In genomic region chr3:17120115-17120514, GRCh38 we compare ENCODE assay signal across 18 cellular contexts.
DNase-seq lines count a peak whose midpoint lies in the region; ATAC-seq, FAIRE-seq and TF ChIP-seq lines count a peak whose summit lies in the region.
"Had no signal": no experiment of that assay in that cellular context is flagged by ENCODE, and none has a peak within 500 bp of the region (broad histone marks: within the 10 kb centered on the region; RNA-seq: fewer than 3 reads in every experiment).

No MANE protein-coding gene starts in this region.

- no peak for DNase-seq in HepG2 (ENCODE audit: low spot score)
- no peak for DNase-seq in right lobe of liver
- DNase-seq in K562 (ENCODE audit: extremely low read depth in 1 of 4, low spot score in 3 of 4) = no peak
- DNase-seq in stimulated activated effector memory CD8-positive, alpha-beta T cell treated with anti-CD3 and anti-CD28 coated beads, Interleukin-12 subunit alpha, Interleukin-12 subunit beta, amount 100 ng/mL, for 72 hours (ENCODE audit: low spot score in 2 of 2) = peak in 1 of 2 donors; percentile 10
- DNase-seq in stimulated activated naive B cell treated with anti-CD40 and anti-IgM and Interleukin-4, amounts not matched to agents 10 μg/mL and 1 μg/mL and 100 μg/mL, for 72 hours = no peak
- no peak for DNase-seq in testis
- DNase-seq: C1 segment of cervical spinal cord; Calu3; CD4-positive, alpha-beta memory T cell; COR-L47; DMS79 treated with DMSO at 0.1 percent for 48 hours; GF-D8; GM23248; H7; HCEC 1CT had no signal

- CTCF ChIA-PET in HepG2 (lab: Yijun Ruan, JAX; ENCODE audit: low intra/inter-chr PET ratio, low total read pairs) = no interaction called here
- CTCF ChIA-PET in K562 (lab: Yijun Ruan, JAX; ENCODE audit: low intra/inter-chr PET ratio) = no interaction called here

- no peaks in the 10 kb centered on the region for H4K20me1 ChIP-seq in HepG2 (ENCODE audit: insufficient read depth, low read length)
- H4K20me1 ChIP-seq in K562 (replicated peaks; ENCODE audit: control insufficient read depth, insufficient read depth, low read length) = no peaks in the 10 kb centered on the region; the same call in 1 of the 2 replicates

- H2AFZ ChIP-seq in HepG2 (ENCODE audit: low read length) = no peak overlapping the region
- no peak overlapping the region for H2AFZ ChIP-seq in K562 (ENCODE audit: low read depth, low read length)
- H2AFZ ChIP-seq: GM23248 had no signal

- 0% methylated on average over 3 of the region's 4 CpGs for WGBS in HepG2 (ENCODE audit: low lambda C conversion rate)
- 81% methylated on average over 2 of the region's 4 CpGs for WGBS in right lobe of liver (ENCODE audit: insufficient coverage, low coverage, low lambda C conversion rate, missing lambda C conversion rate)
- WGBS in K562 (ENCODE audit: insufficient coverage, low coverage, missing lambda C conversion rate) = 0% methylated on average over 4 of the region's 4 CpGs
- 93 to 97% methylated on average over 4 of the region's 4 CpGs for WGBS in testis, 2 donors

- H3K9me3 ChIP-seq in HepG2 (ENCODE audit: low read length) (no peaks in the 10 kb centered on the region; the same call in 1 of the 2 replicates), right lobe of liver (no peaks in the 10 kb centered on the region), K562 (replicated peaks; ENCODE audit: control insufficient read depth, insufficient read depth, low read depth, low read length) (no peaks in the 10 kb centered on the region), testis (no peaks in the 10 kb centered on the region)

- H3K4me3 Mint-ChIP-seq in stimulated activated effector memory CD8-positive, alpha-beta T cell treated with anti-CD3 and anti-CD28 coated beads, Interleukin-12 subunit alpha, Interleukin-12 subunit beta, amount 100 ng/mL, for 72 hours = no peak overlapping the region
- no peak overlapping the region for H3K4me3 Mint-ChIP-seq in stimulated activated naive B cell treated with anti-CD40 and anti-IgM and Interleukin-4, amounts not matched to agents 10 μg/mL and 1 μg/mL and 100 μg/mL, for 72 hours
- H3K4me3 Mint-ChIP-seq: CD4-positive, alpha-beta memory T cell had no signal

- H3K9me3 Mint-ChIP-seq in stimulated activated effector memory CD8-positive, alpha-beta T cell treated with anti-CD3 and anti-CD28 coated beads, Interleukin-12 subunit alpha, Interleukin-12 subunit beta, amount 100 ng/mL, for 72 hours = peaks cover 4% of the 10 kb centered on the region
- peaks cover 0 to 3% of the 10 kb centered on the region in 2 donors for H3K9me3 Mint-ChIP-seq in stimulated activated naive B cell treated with anti-CD40 and anti-IgM and Interleukin-4, amounts not matched to agents 10 μg/mL and 1 μg/mL and 100 μg/mL, for 72 hours

- FAIRE-seq in HepG2 (lab: Jason Lieb, UNC) (no peak), K562 (lab: Jason Lieb, UNC) (no peak)
- FAIRE-seq: GM12892, GM19239, H1 had no signal

- H3K27ac ChIP-seq in HepG2 (ENCODE audit: extremely low read length, insufficient read depth, low read length) (no peak overlapping the region), right lobe of liver (no peak overlapping the region), K562 (ENCODE audit: extremely low read depth, low read depth, low read length) (no peak overlapping the region), testis (no peak overlapping the region)
- H3K27ac ChIP-seq: GM23248 had no signal

- H3K4me1 ChIP-seq in HepG2 (ENCODE audit: insufficient read depth, low read length) (no peaks in the 10 kb centered on the region), right lobe of liver (no peaks in the 10 kb centered on the region), K562 (replicated peaks in 1 of 2; ENCODE audit: control insufficient read depth in 2 of 2, insufficient read depth in 2 of 2, low read length in 2 of 2) (no peaks in the 10 kb centered on the region), testis (no peaks in the 10 kb centered on the region)

- TF ChIP-seq EP300 in HepG2 (IDR thresholded peaks at IDR 0.05; ENCODE audit: low read depth in 2 of 2, low read length in 2 of 2) (no peak), HepG2 (CRISPR knock-in tag; IDR thresholded peaks at IDR 0.05; ENCODE audit: borderline replicate concordance) (no peak), K562 (IDR thresholded peaks at IDR 0.05; ENCODE audit: low read length) (no peak)

- intact Hi-C loops in HepG2 (cut with micrococcal nuclease; ENCODE audit: unreplicated experiment) (no loop called here), right lobe of liver (cut with DNase I) (no loop called here), K562 (cut with micrococcal nuclease) (no loop called here), testis (cut with DNase I; ENCODE audit: low total_unique reads) (no loop called here)

- H3K4me2 ChIP-seq in HepG2 (ENCODE audit: low read depth, low read length) (no peak overlapping the region), K562 (ENCODE audit: insufficient read depth, low read length) (no peak overlapping the region)

- H3K4me3 ChIP-seq in HepG2 (replicated peaks in 1 of 3; ENCODE audit: insufficient read depth in 1 of 3, low read depth in 2 of 3, low read length in 3 of 3) = no peak overlapping the region
- no peak overlapping the region for H3K4me3 ChIP-seq in right lobe of liver
- no peak overlapping the region for H3K4me3 ChIP-seq in K562
- no peak overlapping the region for H3K4me3 ChIP-seq in testis
- H3K4me3 ChIP-seq: GM23248 had no signal

- peak overlapping the region; percentile 2 for H3K27ac Mint-ChIP-seq in stimulated activated effector memory CD8-positive, alpha-beta T cell treated with anti-CD3 and anti-CD28 coated beads, Interleukin-12 subunit alpha, Interleukin-12 subunit beta, amount 100 ng/mL, for 72 hours
- no peak overlapping the region for H3K27ac Mint-ChIP-seq in stimulated activated naive B cell treated with anti-CD40 and anti-IgM and Interleukin-4, amounts not matched to agents 10 μg/mL and 1 μg/mL and 100 μg/mL, for 72 hours

- H3K9ac ChIP-seq in HepG2 (ENCODE audit: insufficient read depth, low read depth, low read length) (no peak overlapping the region), K562 (ENCODE audit: insufficient read depth in 1 of 2, low read depth in 2 of 2, low read length in 2 of 2) (no peak overlapping the region)
- H3K9ac ChIP-seq: GM23248 had no signal

- TF ChIP-seq RAD21 in HepG2 (CRISPR knock-in tag; IDR thresholded peaks at IDR 0.05) = no peak
- no peak for TF ChIP-seq RAD21 in K562 (CRISPR knock-in tag; conservative IDR thresholded peaks at IDR 0.05 in 1 of 2, IDR thresholded peaks at IDR 0.05 in 1 of 2)

- H3K27me3 ChIP-seq in HepG2 (ENCODE audit: control insufficient read depth in 1 of 2, insufficient read depth in 2 of 2, low read length in 2 of 2) = peaks cover 0 to 4% of the 10 kb centered on the region in 2 experiments; a peak in 2 of 5 replicates
- H3K27me3 ChIP-seq in right lobe of liver = no peaks in the 10 kb centered on the region
- peaks cover 0 to 5% of the 10 kb centered on the region in 2 experiments; a peak in 2 of 5 replicates for H3K27me3 ChIP-seq in K562 (ENCODE audit: control insufficient read depth in 2 of 2, insufficient read depth in 2 of 2, low read length in 2 of 2)
- H3K27me3 ChIP-seq in testis = no peaks in the 10 kb centered on the region

- H3K36me3 ChIP-seq in HepG2 (replicated peaks in 1 of 2; ENCODE audit: control insufficient read depth in 1 of 2, insufficient read depth in 2 of 2, low read length in 2 of 2) (no peaks in the 10 kb centered on the region), right lobe of liver (no peaks in the 10 kb centered on the region), K562 (ENCODE audit: control insufficient read depth, insufficient read depth, low read length) (no peaks in the 10 kb centered on the region), testis (ENCODE audit: low read depth, missing control alignments) (no peaks in the 10 kb centered on the region)

- TF ChIP-seq POLR2A in HepG2 (IDR thresholded peaks at IDR 0.05; ENCODE audit: insufficient read depth in 1 of 2, low read depth in 2 of 2, low read length in 2 of 2) = no peak
- TF ChIP-seq POLR2A in right lobe of liver (IDR thresholded peaks at IDR 0.05) = no peak
- no peak for TF ChIP-seq POLR2A in K562 (conservative IDR thresholded peaks at IDR 0.05)
- TF ChIP-seq POLR2A in testis (IDR thresholded peaks at IDR 0.05) = no peak

- H3K27me3 Mint-ChIP-seq in stimulated activated naive B cell treated with anti-CD40 and anti-IgM and Interleukin-4, amounts not matched to agents 10 μg/mL and 1 μg/mL and 100 μg/mL, for 72 hours = no peaks in the 10 kb centered on the region
- H3K27me3 Mint-ChIP-seq: CD4-positive, alpha-beta memory T cell had no signal

- no peaks in the 10 kb centered on the region for H3K9me1 ChIP-seq in K562 (ENCODE audit: control insufficient read depth, insufficient read depth, low read length)

- no TSS peak for BruUV-seq in HepG2 (replicated peaks; lab: Mats Ljungman, UMichigan)
- BruUV-seq in K562 (replicated peaks; lab: Mats Ljungman, UMichigan) = no TSS peak

- H3K36me3 Mint-ChIP-seq in stimulated activated effector memory CD8-positive, alpha-beta T cell treated with anti-CD3 and anti-CD28 coated beads, Interleukin-12 subunit alpha, Interleukin-12 subunit beta, amount 100 ng/mL, for 72 hours = no peaks in the 10 kb centered on the region
- H3K36me3 Mint-ChIP-seq in stimulated activated naive B cell treated with anti-CD40 and anti-IgM and Interleukin-4, amounts not matched to agents 10 μg/mL and 1 μg/mL and 100 μg/mL, for 72 hours = no peaks in the 10 kb centered on the region

- in situ Hi-C loops in HepG2 (cut with HindIII; ENCODE audit: extremely low pct_ligation_motif_present, low pct_unique_long_range_greater_than_20kb) (no loop called here), K562 (cut with MboI) (no loop called here)

- ATAC-seq in HepG2 (no peak), right lobe of liver (no peak), K562 (no peak)
- ATAC-seq in stimulated activated effector memory CD8-positive, alpha-beta T cell treated with anti-CD3 and anti-CD28 coated beads, Interleukin-12 subunit alpha, Interleukin-12 subunit beta, amount 100 ng/mL, for 72 hours = no peak
- no peak for ATAC-seq in stimulated activated naive B cell treated with anti-CD40 and anti-IgM and Interleukin-4, amounts not matched to agents 10 μg/mL and 1 μg/mL and 100 μg/mL, for 72 hours (replicated peaks)

- TF ChIP-seq CTCF in HepG2 (CRISPR knock-in tag; IDR thresholded peaks at IDR 0.05) = no peak
- no peak for TF ChIP-seq CTCF in right lobe of liver (IDR thresholded peaks at IDR 0.05)
- no peak for TF ChIP-seq CTCF in K562 (IDR thresholded peaks at IDR 0.05 in 2 of 3, conservative IDR thresholded peaks at IDR 0.05 in 1 of 3; ENCODE audit: insufficient read depth in 2 of 3, low read depth in 1 of 3, low read length in 3 of 3)
- TF ChIP-seq CTCF in testis (IDR thresholded peaks at IDR 0.05) = no peak

- POLR2A ChIA-PET in HepG2 (lab: Yijun Ruan, JAX) (no interaction called here), K562 (lab: Yijun Ruan, JAX) (no interaction called here)

- H3K4me1 Mint-ChIP-seq in stimulated activated effector memory CD8-positive, alpha-beta T cell treated with anti-CD3 and anti-CD28 coated beads, Interleukin-12 subunit alpha, Interleukin-12 subunit beta, amount 100 ng/mL, for 72 hours = peaks cover 6% of the 10 kb centered on the region
- no peaks in the 10 kb centered on the region for H3K4me1 Mint-ChIP-seq in stimulated activated naive B cell treated with anti-CD40 and anti-IgM and Interleukin-4, amounts not matched to agents 10 μg/mL and 1 μg/mL and 100 μg/mL, for 72 hours

- no peaks in the 10 kb centered on the region for H3K79me2 ChIP-seq in HepG2 (ENCODE audit: insufficient read depth, low read length)
- H3K79me2 ChIP-seq in K562 (ENCODE audit: control insufficient read depth, insufficient read depth, low read length) = no peaks in the 10 kb centered on the region
